14 cellular contexts compared by ENCODE assay signal in genomic region chr20:35657271-35657670, GRCh38. TPM values are rescaled to one million over a fixed set of nuclear protein-coding genes. Genes with fewer than 3 reads are reported as not detected.
DNase-seq lines count a peak whose midpoint lies in the region; ATAC-seq and TF ChIP-seq lines count a peak whose summit lies in the region.
"Had no signal": no experiment of that assay in that cellular context is flagged by ENCODE, and none has a peak within 500 bp of the region (broad histone marks: within the 10 kb centered on the region; RNA-seq: fewer than 3 reads in every experiment).

No MANE protein-coding gene starts in this region.

- TF ChIP-seq POLR2A in body of pancreas (IDR thresholded peaks at IDR 0.05) = no peak

- 8 to 17% methylated on average over 1 of the region's 1 CpG for WGBS in body of pancreas, 2 donors

- CTCF ChIA-PET in T-cell (lab: Charles Lee) = no interaction called here

- H3K9me3 ChIP-seq in endocrine pancreas (ENCODE audit: control insufficient read depth, low read length) (no peaks in the 10 kb centered on the region), body of pancreas (no peaks in the 10 kb centered on the region)
- H3K9me3 ChIP-seq: left ventricle myocardium inferior, thoracic aorta had no signal

- peak overlapping the region; percentile 0 for H3K4me3 ChIP-seq in endocrine pancreas (ENCODE audit: control insufficient read depth, insufficient read depth, low read length)
- no peak overlapping the region for H3K4me3 ChIP-seq in body of pancreas
- H3K4me3 ChIP-seq: left ventricle myocardium inferior, thoracic aorta had no signal

- peak overlapping the region; percentile 43 for H3K4me3 Mint-ChIP-seq in activated T-cell treated with anti-CD3 and anti-CD28 coated beads, Interleukin-2, amount 50 U/mL, for 24 hours
- peak overlapping the region; percentile 14 to 93 (median 56) for H3K4me3 Mint-ChIP-seq in T-cell
- peak overlapping the region; percentile 25 for H3K4me3 Mint-ChIP-seq in stimulated activated effector memory CD8-positive, alpha-beta T cell treated with anti-CD3 and anti-CD28 coated beads, Interleukin-12 subunit alpha, Interleukin-12 subunit beta, amount 100 ng/mL, for 72 hours

- H3K4me1 ChIP-seq in endocrine pancreas (ENCODE audit: control insufficient read depth, insufficient read depth, low read length) (peaks cover 25% of the 10 kb centered on the region), body of pancreas (peaks cover 49% of the 10 kb centered on the region)

- intact Hi-C loops in body of pancreas (cut with DNase I) = no loop called here

- ATAC-seq in T-cell (replicated peaks in 1 of 4) = peak in 1 of 4 experiments; percentile 45
- ATAC-seq in stimulated activated effector memory CD8-positive, alpha-beta T cell treated with anti-CD3 and anti-CD28 coated beads, Interleukin-12 subunit alpha, Interleukin-12 subunit beta, amount 100 ng/mL, for 72 hours = no peak
- no peak for ATAC-seq in HG03175 (IDR thresholded peaks at IDR 0.05; ENCODE audit: unreplicated experiment)
- no peak for ATAC-seq in body of pancreas
- ATAC-seq: SK-N-SH treated with all-trans-retinoic acid at 6 μM for 48 hours had no signal

- no peak overlapping the region for H3K27ac ChIP-seq in body of pancreas
- H3K27ac ChIP-seq: left ventricle myocardium inferior, thoracic aorta, WERI-Rb-1 had no signal

- peaks cover 59% of the 10 kb centered on the region for H3K4me1 Mint-ChIP-seq in activated T-cell treated with anti-CD3 and anti-CD28 coated beads, Interleukin-2, amount 50 U/mL, for 24 hours (ENCODE audit: low read depth)
- peaks cover 56 to 60% (median 59%) of the 10 kb centered on the region in 3 donors for H3K4me1 Mint-ChIP-seq in T-cell
- H3K4me1 Mint-ChIP-seq in stimulated activated effector memory CD8-positive, alpha-beta T cell treated with anti-CD3 and anti-CD28 coated beads, Interleukin-12 subunit alpha, Interleukin-12 subunit beta, amount 100 ng/mL, for 72 hours = peaks cover 46% of the 10 kb centered on the region

- peaks cover 51% of the 10 kb centered on the region for H3K36me3 Mint-ChIP-seq in activated T-cell treated with anti-CD3 and anti-CD28 coated beads, Interleukin-2, amount 50 U/mL, for 24 hours (ENCODE audit: low read depth)
- peaks cover 6% of the 10 kb centered on the region for H3K36me3 Mint-ChIP-seq in T-cell
- H3K36me3 Mint-ChIP-seq in stimulated activated effector memory CD8-positive, alpha-beta T cell treated with anti-CD3 and anti-CD28 coated beads, Interleukin-12 subunit alpha, Interleukin-12 subunit beta, amount 100 ng/mL, for 72 hours = peaks cover 42% of the 10 kb centered on the region

- peak overlapping the region; percentile 84 for H3K27ac Mint-ChIP-seq in activated T-cell treated with anti-CD3 and anti-CD28 coated beads, Interleukin-2, amount 50 U/mL, for 24 hours
- peak overlapping the region; percentile 20 to 24 for H3K27ac Mint-ChIP-seq in T-cell
- peak overlapping the region; percentile 63 for H3K27ac Mint-ChIP-seq in stimulated activated effector memory CD8-positive, alpha-beta T cell treated with anti-CD3 and anti-CD28 coated beads, Interleukin-12 subunit alpha, Interleukin-12 subunit beta, amount 100 ng/mL, for 72 hours

- H3K36me3 ChIP-seq in endocrine pancreas (ENCODE audit: control insufficient read depth, insufficient read depth, low read length) (peaks cover 18% of the 10 kb centered on the region), body of pancreas (replicated peaks in 1 of 2; ENCODE audit: insufficient read depth in 1 of 2, low read depth in 2 of 2) (peaks cover 0 to 14% of the 10 kb centered on the region in 2 donors)

- no peaks in the 10 kb centered on the region for H3K27me3 Mint-ChIP-seq in activated T-cell treated with anti-CD3 and anti-CD28 coated beads, Interleukin-2, amount 50 U/mL, for 24 hours
- H3K27me3 Mint-ChIP-seq in T-cell = no peaks in the 10 kb centered on the region

- no peaks in the 10 kb centered on the region for H3K27me3 ChIP-seq in endocrine pancreas (ENCODE audit: control insufficient read depth, insufficient read depth, low read length)
- H3K27me3 ChIP-seq in body of pancreas = no peaks in the 10 kb centered on the region

- no peak for TF ChIP-seq CTCF in body of pancreas (IDR thresholded peaks at IDR 0.05)

- DNase-seq in activated T-cell treated with anti-CD3 and anti-CD28 coated beads, Interleukin-2, amount 50 U/mL, for 24 hours = no peak
- DNase-seq in activated T-cell treated with anti-CD3 and anti-CD28 coated beads, Interleukin-2, amount 50 U/mL, for 1 hour = no peak
- DNase-seq in T-cell (no peak), NCI-H1436 (lab: John Stamatoyannopoulos, UW) (no peak), body of pancreas (no peak)
- no peak for DNase-seq in stimulated activated effector memory CD8-positive, alpha-beta T cell treated with anti-CD3 and anti-CD28 coated beads, Interleukin-12 subunit alpha, Interleukin-12 subunit beta, amount 100 ng/mL, for 72 hours (ENCODE audit: low spot score in 2 of 2)
- DNase-seq: left ventricle myocardium inferior, NCI-H1694, NCI-H526 treated with DMSO at 0.1 percent for 48 hours, WERI-Rb-1 had no signal

- H3K9me3 Mint-ChIP-seq in activated T-cell treated with anti-CD3 and anti-CD28 coated beads, Interleukin-2, amount 50 U/mL, for 24 hours = no peaks in the 10 kb centered on the region
- no peaks in the 10 kb centered on the region for H3K9me3 Mint-ChIP-seq in T-cell
- no peaks in the 10 kb centered on the region for H3K9me3 Mint-ChIP-seq in stimulated activated effector memory CD8-positive, alpha-beta T cell treated with anti-CD3 and anti-CD28 coated beads, Interleukin-12 subunit alpha, Interleukin-12 subunit beta, amount 100 ng/mL, for 72 hours

- no peak overlapping the region for H3K9ac ChIP-seq in endocrine pancreas (ENCODE audit: control insufficient read depth, insufficient read depth, low read length)

- POLR2A ChIA-PET in T-cell (lab: Charles Lee) = interaction anchor here (0.5 to 0.7 kb wide), 4 partner anchors 8 to 153 kb away, joined by 3 read pairs; partner anchors contain the start of gene RBM39 (in 1 of the 2)

RNA-seq across cellular contexts. Expression of gene CPNE1, which starts 7.4 kb away (rescaled TPM):
- total RNA-seq in T-cell = 100 to 1,000 TPM; 284 to 408 (median 324) TPM
- 10 to 100 TPM; 87.3 to 93.9 TPM for total RNA-seq in body of pancreas

RNA-seq across cellular contexts. Expression of gene RBM12, which starts 7.4 kb away (rescaled TPM):
- total RNA-seq in T-cell (100 to 1,000 TPM in 3 of 5 donors, 10 to 100 TPM in 2; 89.5 to 113 (median 109) TPM), body of pancreas (10 to 100 TPM; 14.8 to 22.3 TPM)

RNA-seq across cellular contexts. Expression of gene SPAG4, which starts 41.6 kb away (rescaled TPM):
- 10 to 100 TPM in 2 of 5 donors, 1 to 10 TPM in 1, under 1 TPM in 2; 0.76 to 26.4 (median 1.2) TPM for total RNA-seq in T-cell
- total RNA-seq in body of pancreas = 10 to 100 TPM; 17.9 to 22.1 TPM

RNA-seq across cellular contexts. Expression of gene NFS1, which starts 41.9 kb away (rescaled TPM):
- total RNA-seq in T-cell (10 to 100 TPM; 17.7 to 33.5 (median 31.2) TPM), body of pancreas (10 to 100 TPM; 15.8 to 22.1 TPM)

RNA-seq across cellular contexts. Expression of gene ROMO1, which starts 41.9 kb away (rescaled TPM):
- 10 to 100 TPM; 38.4 to 79.7 (median 62.5) TPM for total RNA-seq in T-cell
- total RNA-seq in body of pancreas = 100 to 1,000 TPM in 1 of 2 donors, 10 to 100 TPM in 1; 55.0 to 192 TPM

Comparison
In these comparisons a context has a peak if more than half of its experiments do, and no peak if none do; other contexts are left out.
1. H3K27ac Mint-ChIP-seq: peak in every context shown above with its lines; median percentile 84 in activated T-cell treated with anti-CD3 and anti-CD28 coated beads, Interleukin-2, amount 50 U/mL, for 24 hours; 63 in stimulated activated effector memory CD8-positive, alpha-beta T cell treated with anti-CD3 and anti-CD28 coated beads, Interleukin-12 subunit alpha, Interleukin-12 subunit beta, amount 100 ng/mL, for 72 hours; 22 in T-cell.